Comparison of ENCODE assay signal across 9 cellular contexts in genomic region chr9:136942881-136943230, GRCh38. TPM values are rescaled to one million over a fixed set of nuclear protein-coding genes. Genes with fewer than 3 reads are reported as not detected.
DNase-seq lines count a peak whose midpoint lies in the region; ATAC-seq, FAIRE-seq and TF ChIP-seq lines count a peak whose summit lies in the region.
"Had no signal": no experiment of that assay in that cellular context is flagged by ENCODE, and none has a peak within 500 bp of the region (broad histone marks: within the 10 kb centered on the region; RNA-seq: fewer than 3 reads in every experiment).

No MANE protein-coding gene starts in this region.

- H3K9me3 ChIP-seq in keratinocyte (ENCODE audit: control insufficient read depth, low read depth, low read length) (no peaks in the 10 kb centered on the region), suprapubic skin (no peaks in the 10 kb centered on the region)

- TF ChIP-seq CTCF in keratinocyte (optimal IDR thresholded peaks at IDR 0.05 in 1 of 3, IDR thresholded peaks at IDR 0.05 in 1 of 3, conservative IDR thresholded peaks at IDR 0.05 in 1 of 3; ENCODE audit: extremely low read depth in 1 of 3, insufficient read depth in 2 of 3, low read length in 3 of 3): no peak
- no peak for TF ChIP-seq CTCF in suprapubic skin (IDR thresholded peaks at IDR 0.05)

- dilution Hi-C loops in keratinocyte (cut with MboI; ENCODE audit: extremely low pct_ligation_motif_present, low sequenced_read_pairs): loop anchor here (25.0 kb wide), 1 partner anchor 131 kb away; the partner anchor contains the start of gene RABL6

- no peaks in the 10 kb centered on the region for H3K9me3 Mint-ChIP-seq in activated CD4-positive, alpha-beta T cell treated with anti-CD3 and anti-CD28 coated beads, Interleukin-2, amount 10 ng/mL, durations not matched to agents 24 days and 14 days
- no peaks in the 10 kb centered on the region for H3K9me3 Mint-ChIP-seq in activated T-helper 1 cell treated with anti-CD3 and anti-CD28 coated beads, Interleukin-12 subunit alpha, Interleukin-12 subunit beta, Interleukin-2, Interleukin-4 antibody, amounts not matched to agents 30 ng/mL and 10 ng/mL and 1 ng/mL, durations not matched to agents 14 hours and 24 hours and 36 hours

- peaks cover 18% of the 10 kb centered on the region for H3K36me3 Mint-ChIP-seq in activated CD4-positive, alpha-beta T cell treated with anti-CD3 and anti-CD28 coated beads, Interleukin-2, amount 10 ng/mL, durations not matched to agents 24 days and 14 days (ENCODE audit: low read depth)
- H3K36me3 Mint-ChIP-seq in activated T-helper 1 cell treated with anti-CD3 and anti-CD28 coated beads, Interleukin-12 subunit alpha, Interleukin-12 subunit beta, Interleukin-2, Interleukin-4 antibody, amounts not matched to agents 30 ng/mL and 10 ng/mL and 1 ng/mL, durations not matched to agents 14 hours and 24 hours and 36 hours (ENCODE audit: low read depth): peaks cover 19% of the 10 kb centered on the region

- WGBS in suprapubic skin: 96% methylated on average over 12 of the region's 16 CpGs

- ATAC-seq in HG03457 (IDR thresholded peaks at IDR 0.05; ENCODE audit: unreplicated experiment): no peak

- no peak for TF ChIP-seq EP300 in suprapubic skin (IDR thresholded peaks at IDR 0.05)

- intact Hi-C loops in activated CD4-positive, alpha-beta T cell treated with anti-CD3 and anti-CD28 coated beads, Interleukin-2, amount 10 ng/mL, durations not matched to agents 24 days and 14 days (cut with micrococcal nuclease): no loop called here
- intact Hi-C loops in activated T-helper 1 cell treated with anti-CD3 and anti-CD28 coated beads, Interleukin-12 subunit alpha, Interleukin-12 subunit beta, Interleukin-2, Interleukin-4 antibody, amounts not matched to agents 30 ng/mL and 10 ng/mL and 1 ng/mL, durations not matched to agents 14 hours and 24 hours and 36 hours (cut with micrococcal nuclease): no loop called here

- no peaks in the 10 kb centered on the region for H3K9me1 ChIP-seq in keratinocyte (ENCODE audit: control insufficient read depth, extremely low read depth, insufficient read depth, low read length)

- H3K9ac ChIP-seq in keratinocyte (ENCODE audit: control insufficient read depth, extremely low read depth, insufficient read depth, low read length): no peak overlapping the region

- no peaks in the 10 kb centered on the region for H3K27me3 Mint-ChIP-seq in activated CD4-positive, alpha-beta T cell treated with anti-CD3 and anti-CD28 coated beads, Interleukin-2, amount 10 ng/mL, durations not matched to agents 24 days and 14 days
- no peaks in the 10 kb centered on the region for H3K27me3 Mint-ChIP-seq in activated T-helper 1 cell treated with anti-CD3 and anti-CD28 coated beads, Interleukin-12 subunit alpha, Interleukin-12 subunit beta, Interleukin-2, Interleukin-4 antibody, amounts not matched to agents 30 ng/mL and 10 ng/mL and 1 ng/mL, durations not matched to agents 14 hours and 24 hours and 36 hours (ENCODE audit: insufficient read depth)

- peak overlapping the region; percentile 8 for H3K27ac Mint-ChIP-seq in activated CD4-positive, alpha-beta T cell treated with anti-CD3 and anti-CD28 coated beads, Interleukin-2, amount 10 ng/mL, durations not matched to agents 24 days and 14 days
- H3K27ac Mint-ChIP-seq in activated T-helper 1 cell treated with anti-CD3 and anti-CD28 coated beads, Interleukin-12 subunit alpha, Interleukin-12 subunit beta, Interleukin-2, Interleukin-4 antibody, amounts not matched to agents 30 ng/mL and 10 ng/mL and 1 ng/mL, durations not matched to agents 14 hours and 24 hours and 36 hours: no peak overlapping the region

- H3K4me1 Mint-ChIP-seq in activated CD4-positive, alpha-beta T cell treated with anti-CD3 and anti-CD28 coated beads, Interleukin-2, amount 10 ng/mL, durations not matched to agents 24 days and 14 days: peaks cover 3% of the 10 kb centered on the region
- peaks cover 5% of the 10 kb centered on the region for H3K4me1 Mint-ChIP-seq in activated T-helper 1 cell treated with anti-CD3 and anti-CD28 coated beads, Interleukin-12 subunit alpha, Interleukin-12 subunit beta, Interleukin-2, Interleukin-4 antibody, amounts not matched to agents 30 ng/mL and 10 ng/mL and 1 ng/mL, durations not matched to agents 14 hours and 24 hours and 36 hours (ENCODE audit: low read depth)

- peak overlapping the region; percentile 83 for H3K4me3 Mint-ChIP-seq in activated CD4-positive, alpha-beta T cell treated with anti-CD3 and anti-CD28 coated beads, Interleukin-2, amount 10 ng/mL, durations not matched to agents 24 days and 14 days
- H3K4me3 Mint-ChIP-seq in activated T-helper 1 cell treated with anti-CD3 and anti-CD28 coated beads, Interleukin-12 subunit alpha, Interleukin-12 subunit beta, Interleukin-2, Interleukin-4 antibody, amounts not matched to agents 30 ng/mL and 10 ng/mL and 1 ng/mL, durations not matched to agents 14 hours and 24 hours and 36 hours: peak overlapping the region; percentile 73

- no peak overlapping the region for H3K27ac ChIP-seq in keratinocyte (ENCODE audit: control insufficient read depth, insufficient read depth, low read length)
- H3K27ac ChIP-seq in suprapubic skin: no peak overlapping the region

- FAIRE-seq in keratinocyte (lab: Jason Lieb, UNC): no peak
- FAIRE-seq: GM19239 had no signal

- DNase-seq in activated CD4-positive, alpha-beta T cell treated with anti-CD3 and anti-CD28 coated beads, Interleukin-2, amount 10 ng/mL, durations not matched to agents 24 days and 14 days: no peak
- no peak for DNase-seq in activated CD4-positive, alpha-beta T cell treated with anti-CD3 and anti-CD28 coated beads for 1 hour
- DNase-seq in activated T-helper 1 cell treated with anti-CD3 and anti-CD28 coated beads, Interleukin-12 subunit alpha, Interleukin-12 subunit beta, Interleukin-2, Interleukin-4 antibody, amounts not matched to agents 30 ng/mL and 10 ng/mL and 1 ng/mL, durations not matched to agents 14 hours and 24 hours and 36 hours (ENCODE audit: low spot score): no peak
- DNase-seq in keratinocyte (ENCODE audit: low read depth, low spot score) (no peak), suprapubic skin (ENCODE audit: low spot score in 2 of 2) (peak; percentile 63 to 76), AML-193 (lab: John Stamatoyannopoulos, UW) (no peak), NCI-H748 treated with DMSO at 0.1 percent for 48 hours (lab: John Stamatoyannopoulos, UW) (no peak)

- peaks cover 8% of the 10 kb centered on the region for H3K4me1 ChIP-seq in keratinocyte (ENCODE audit: control insufficient read depth, extremely low read depth, insufficient read depth, low read length)
- H3K4me1 ChIP-seq in suprapubic skin: peaks cover 29% of the 10 kb centered on the region

- H3K4me2 ChIP-seq in keratinocyte (ENCODE audit: control insufficient read depth, extremely low read depth, insufficient read depth, low read depth, low read length): peak overlapping the region; percentile 83

- H2AFZ ChIP-seq in keratinocyte (ENCODE audit: control insufficient read depth, low read length): no peak overlapping the region

- H3K79me2 ChIP-seq in keratinocyte (ENCODE audit: control insufficient read depth, insufficient read depth, low read length): peaks cover 31% of the 10 kb centered on the region

- H3K36me3 ChIP-seq in keratinocyte (ENCODE audit: control insufficient read depth in 2 of 2, extremely low read depth in 1 of 2, insufficient read depth in 2 of 2, low read length in 2 of 2) (peaks cover 15 to 27% of the 10 kb centered on the region in 2 experiments), suprapubic skin (peaks cover 40% of the 10 kb centered on the region)

- no peaks in the 10 kb centered on the region for H3K27me3 ChIP-seq in keratinocyte (ENCODE audit: control insufficient read depth, extremely low read depth, insufficient read depth, low read length)
- no peaks in the 10 kb centered on the region for H3K27me3 ChIP-seq in suprapubic skin

- H3K4me3 ChIP-seq in keratinocyte (ENCODE audit: control insufficient read depth in 2 of 3, extremely low read depth in 1 of 3, insufficient read depth in 2 of 3, low read depth in 1 of 3, low read length in 3 of 3) (peak overlapping the region in 2 of 3 experiments; percentile 73 to 87), suprapubic skin (peak overlapping the region; percentile 83)

- no peaks in the 10 kb centered on the region for H4K20me1 ChIP-seq in keratinocyte (ENCODE audit: control insufficient read depth, extremely low read depth, insufficient read depth, low read length)

- TF ChIP-seq POLR2A in suprapubic skin (IDR thresholded peaks at IDR 0.05): no peak

RNA-seq across cellular contexts. Expression of gene FBXW5, which starts 1.7 kb away (rescaled TPM):
- 92.7 and 93.6 TPM in 2 replicates for total RNA-seq in activated CD4-positive, alpha-beta T cell treated with anti-CD3 and anti-CD28 coated beads, Interleukin-2, amount 10 ng/mL, durations not matched to agents 24 days and 14 days
- 92.5 and 96.2 TPM in 2 replicates for total RNA-seq in activated T-helper 1 cell treated with anti-CD3 and anti-CD28 coated beads, Interleukin-12 subunit alpha, Interleukin-12 subunit beta, Interleukin-2, Interleukin-4 antibody, amounts not matched to agents 30 ng/mL and 10 ng/mL and 1 ng/mL, durations not matched to agents 14 hours and 24 hours and 36 hours
- polyA plus RNA-seq in keratinocyte: 23.0 to 47.2 TPM (median 34.5 TPM) in 3 replicates
- polyA plus RNA-seq in keratinocyte (2011; ENCODE audit: low read depth): 11.3 TPM
- polyA plus RNA-seq in keratinocyte (2011; cell fraction: cytosol; rRNA removed): 15.5 and 43.2 TPM in 2 replicates
- 37.0 and 53.7 TPM in 2 replicates for polyA plus RNA-seq in keratinocyte (2011; cell fraction: nucleus; rRNA removed)
- polyA plus RNA-seq in keratinocyte (2012; ENCODE audit: low replicate concordance): 27.3 and 49.9 TPM in 2 replicates
- polyA minus RNA-seq in keratinocyte: 41.1 to 90.0 TPM (median 44.6 TPM) in 3 replicates
- polyA minus RNA-seq in keratinocyte (2011; cell fraction: cytosol; rRNA and poly(A)+ RNA removed): 151 TPM
- polyA minus RNA-seq in keratinocyte (2011; cell fraction: nucleus; rRNA and poly(A)+ RNA removed): 27.7 and 39.5 TPM in 2 replicates
- total RNA-seq in suprapubic skin: 100 to 1,000 TPM; 101 to 166 (median 142) TPM

RNA-seq across cellular contexts. Expression of gene C8G, which starts 2.2 kb away (rescaled TPM):
- 0.69 and 1.7 TPM in 2 replicates for total RNA-seq in activated CD4-positive, alpha-beta T cell treated with anti-CD3 and anti-CD28 coated beads, Interleukin-2, amount 10 ng/mL, durations not matched to agents 24 days and 14 days
- total RNA-seq in activated T-helper 1 cell treated with anti-CD3 and anti-CD28 coated beads, Interleukin-12 subunit alpha, Interleukin-12 subunit beta, Interleukin-2, Interleukin-4 antibody, amounts not matched to agents 30 ng/mL and 10 ng/mL and 1 ng/mL, durations not matched to agents 14 hours and 24 hours and 36 hours: 0.56 and 1.5 TPM in 2 replicates
- polyA plus RNA-seq in keratinocyte: 0.24 to 0.72 TPM (median 0.32 TPM) in 3 replicates
- polyA plus RNA-seq in keratinocyte (2011; ENCODE audit: low read depth): not detected
- polyA plus RNA-seq in keratinocyte (2011; cell fraction: cytosol; rRNA removed): 0.42 TPM in 1 of 2 replicates, not detected in the other
- polyA plus RNA-seq in keratinocyte (2011; cell fraction: nucleus; rRNA removed): 0.74 and 1.0 TPM in 2 replicates
- polyA plus RNA-seq in keratinocyte (2012; ENCODE audit: low replicate concordance): not detected in 2 replicates
- not detected in 3 replicates for polyA minus RNA-seq in keratinocyte
- polyA minus RNA-seq in keratinocyte (2011; cell fraction: cytosol; rRNA and poly(A)+ RNA removed): not detected
- not detected in 2 replicates for polyA minus RNA-seq in keratinocyte (2011; cell fraction: nucleus; rRNA and poly(A)+ RNA removed)
- 1 to 10 TPM in 1 of 4 donors, not detected in 3; 2.7 TPM for total RNA-seq in suprapubic skin

RNA-seq across cellular contexts. Expression of gene LCN12, which starts 9.2 kb away (rescaled TPM):
- 1.3 and 2.3 TPM in 2 replicates for total RNA-seq in activated CD4-positive, alpha-beta T cell treated with anti-CD3 and anti-CD28 coated beads, Interleukin-2, amount 10 ng/mL, durations not matched to agents 24 days and 14 days
- 1.8 and 1.9 TPM in 2 replicates for total RNA-seq in activated T-helper 1 cell treated with anti-CD3 and anti-CD28 coated beads, Interleukin-12 subunit alpha, Interleukin-12 subunit beta, Interleukin-2, Interleukin-4 antibody, amounts not matched to agents 30 ng/mL and 10 ng/mL and 1 ng/mL, durations not matched to agents 14 hours and 24 hours and 36 hours
- 0.22 TPM in 1 of 3 replicates, not detected in the others for polyA plus RNA-seq in keratinocyte
- not detected for polyA plus RNA-seq in keratinocyte (2011; ENCODE audit: low read depth)
- not detected in 2 replicates for polyA plus RNA-seq in keratinocyte (2011; cell fraction: cytosol; rRNA removed)
- polyA plus RNA-seq in keratinocyte (2011; cell fraction: nucleus; rRNA removed): 0.18 and 0.81 TPM in 2 replicates
- polyA plus RNA-seq in keratinocyte (2012; ENCODE audit: low replicate concordance): not detected in 2 replicates
- not detected in 3 replicates for polyA minus RNA-seq in keratinocyte
- not detected for polyA minus RNA-seq in keratinocyte (2011; cell fraction: cytosol; rRNA and poly(A)+ RNA removed)
- not detected in 2 replicates for polyA minus RNA-seq in keratinocyte (2011; cell fraction: nucleus; rRNA and poly(A)+ RNA removed)
- 1 to 10 TPM in 1 of 4 donors, not detected in 3; 3.7 TPM for total RNA-seq in suprapubic skin

RNA-seq across cellular contexts. Expression of gene PTGDS, which starts 34.4 kb away (rescaled TPM):
- not detected in 2 replicates for total RNA-seq in activated CD4-positive, alpha-beta T cell treated with anti-CD3 and anti-CD28 coated beads, Interleukin-2, amount 10 ng/mL, durations not matched to agents 24 days and 14 days
- total RNA-seq in activated T-helper 1 cell treated with anti-CD3 and anti-CD28 coated beads, Interleukin-12 subunit alpha, Interleukin-12 subunit beta, Interleukin-2, Interleukin-4 antibody, amounts not matched to agents 30 ng/mL and 10 ng/mL and 1 ng/mL, durations not matched to agents 14 hours and 24 hours and 36 hours: 0.36 TPM in 1 of 2 replicates, not detected in the other
- not detected in 3 replicates for polyA plus RNA-seq in keratinocyte
- not detected for polyA plus RNA-seq in keratinocyte (2011; ENCODE audit: low read depth)
- polyA plus RNA-seq in keratinocyte (2011; cell fraction: cytosol; rRNA removed): not detected in 2 replicates
- not detected in 2 replicates for polyA plus RNA-seq in keratinocyte (2011; cell fraction: nucleus; rRNA removed)
- 0.39 TPM in 1 of 2 replicates, not detected in the other for polyA plus RNA-seq in keratinocyte (2012; ENCODE audit: low replicate concordance)
- polyA minus RNA-seq in keratinocyte: not detected in 3 replicates
- polyA minus RNA-seq in keratinocyte (2011; cell fraction: cytosol; rRNA and poly(A)+ RNA removed): not detected
- polyA minus RNA-seq in keratinocyte (2011; cell fraction: nucleus; rRNA and poly(A)+ RNA removed): not detected in 2 replicates
- total RNA-seq in suprapubic skin: 10 to 100 TPM in 3 of 4 donors, 1 to 10 TPM in 1; 4.3 to 31.7 (median 25.7) TPM

RNA-seq across cellular contexts. Expression of gene LCNL1, which starts 39.9 kb away (rescaled TPM):
- total RNA-seq in activated CD4-positive, alpha-beta T cell treated with anti-CD3 and anti-CD28 coated beads, Interleukin-2, amount 10 ng/mL, durations not matched to agents 24 days and 14 days: not detected in 2 replicates
- total RNA-seq in activated T-helper 1 cell treated with anti-CD3 and anti-CD28 coated beads, Interleukin-12 subunit alpha, Interleukin-12 subunit beta, Interleukin-2, Interleukin-4 antibody, amounts not matched to agents 30 ng/mL and 10 ng/mL and 1 ng/mL, durations not matched to agents 14 hours and 24 hours and 36 hours: not detected in 2 replicates
- not detected in 3 replicates for polyA plus RNA-seq in keratinocyte
- polyA plus RNA-seq in keratinocyte (2011; ENCODE audit: low read depth): not detected
- polyA plus RNA-seq in keratinocyte (2011; cell fraction: cytosol; rRNA removed): not detected in 2 replicates
- polyA plus RNA-seq in keratinocyte (2011; cell fraction: nucleus; rRNA removed): not detected in 2 replicates
- not detected in 2 replicates for polyA plus RNA-seq in keratinocyte (2012; ENCODE audit: low replicate concordance)
- polyA minus RNA-seq in keratinocyte: not detected in 3 replicates
- polyA minus RNA-seq in keratinocyte (2011; cell fraction: cytosol; rRNA and poly(A)+ RNA removed): not detected
- polyA minus RNA-seq in keratinocyte (2011; cell fraction: nucleus; rRNA and poly(A)+ RNA removed): not detected in 2 replicates
- under 1 TPM in 2 of 4 donors, not detected in 2; 0.18 to 0.40 TPM for total RNA-seq in suprapubic skin

Comparison
In these comparisons a context has a peak if more than half of its experiments do, and no peak if none do; other contexts are left out.
1. DNase-seq: peak in suprapubic skin (2 of 2); none in activated CD4-positive, alpha-beta T cell treated with anti-CD3 and anti-CD28 coated beads, Interleukin-2, amount 10 ng/mL, durations not matched to agents 24 days and 14 days (single experiment), activated CD4-positive, alpha-beta T cell treated with anti-CD3 and anti-CD28 coated beads for 1 hour (single experiment), activated T-helper 1 cell treated with anti-CD3 and anti-CD28 coated beads, Interleukin-12 subunit alpha, Interleukin-12 subunit beta, Interleukin-2, Interleukin-4 antibody, amounts not matched to agents 30 ng/mL and 10 ng/mL and 1 ng/mL, durations not matched to agents 14 hours and 24 hours and 36 hours (single experiment), keratinocyte (single experiment), AML-193 (0 of 2) and NCI-H748 treated with DMSO at 0.1 percent for 48 hours (single experiment).